In the genomic region with DNA sequence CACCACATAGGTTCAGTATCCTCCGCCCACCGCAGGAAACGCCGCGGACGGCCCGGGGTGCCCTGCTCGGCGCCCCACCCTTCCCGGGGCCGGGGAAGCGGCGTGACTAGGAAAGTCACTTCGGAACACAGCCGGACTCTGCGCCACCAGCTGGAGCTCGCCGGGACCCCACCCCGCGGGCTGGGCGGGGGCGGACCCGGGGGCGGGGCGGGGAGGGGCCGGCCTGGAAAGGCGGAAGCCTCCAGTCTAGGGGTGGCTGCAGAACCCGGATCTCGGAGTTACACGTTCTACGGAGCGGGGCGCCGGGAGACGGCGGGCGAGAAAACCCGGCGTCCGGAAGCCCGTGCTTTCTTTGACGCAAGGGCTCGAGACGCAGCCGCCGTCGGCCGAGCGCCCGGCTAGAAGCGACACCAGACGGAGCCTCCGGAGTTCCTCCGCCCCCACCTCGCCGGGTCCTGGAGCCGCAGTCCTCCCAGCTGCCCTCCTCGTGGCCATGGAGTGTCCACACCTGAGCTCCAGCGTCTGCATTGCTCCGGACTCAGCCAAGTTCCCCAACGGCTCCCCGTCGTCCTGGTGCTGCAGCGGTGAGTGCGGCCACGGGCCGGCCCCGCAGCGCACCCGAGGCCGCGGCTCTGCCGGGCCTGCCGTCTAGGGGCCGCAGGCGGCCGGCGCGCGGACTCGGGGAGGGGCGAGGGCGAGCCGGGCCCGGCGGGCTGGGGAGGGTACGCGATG, we compare ENCODE assay signal across 8 cellular contexts. TPM values are rescaled to one million over a fixed set of nuclear protein-coding genes. Genes with fewer than 3 reads are reported as not detected.
DNase-seq lines count a peak whose midpoint lies in the region; ATAC-seq and TF ChIP-seq lines count a peak whose summit lies in the region.

TSS of gene USP3 (plus strand) at position 347 of the 732 bp plus-strand sequence. CDS start at position 494, 147 bp downstream.

- peak within 1 kb of the TSS; percentile 89 to 100 (median 99) for H3K27ac Mint-ChIP-seq in naive thymus-derived CD8-positive, alpha-beta T cell
- peak within 1 kb of the TSS; percentile 99 for H3K27ac Mint-ChIP-seq in stimulated activated naive B cell treated with anti-CD40 and anti-IgM and Interleukin-4, amounts not matched to agents 10 μg/mL and 1 μg/mL and 100 μg/mL, for 72 hours

- peaks cover 41 to 82% (median 76%) of the 10 kb centered on the region in 4 donors for H3K4me1 Mint-ChIP-seq in naive thymus-derived CD8-positive, alpha-beta T cell
- H3K4me1 Mint-ChIP-seq in stimulated activated naive B cell treated with anti-CD40 and anti-IgM and Interleukin-4, amounts not matched to agents 10 μg/mL and 1 μg/mL and 100 μg/mL, for 72 hours: peaks cover 51 to 76% of the 10 kb centered on the region in 2 donors

- H3K27ac ChIP-seq in DOHH2 (ENCODE audit: low read depth, low read length): peak within 1 kb of the TSS; percentile 84
- H3K27ac ChIP-seq in GM23248: peak within 1 kb of the TSS; percentile 95
- peak within 1 kb of the TSS; percentile 99 for H3K27ac ChIP-seq in fibroblast of lung (ENCODE audit: insufficient read depth, low read length)

- H3K4me3 ChIP-seq in DOHH2 (ENCODE audit: low read length) (peak within 1 kb of the TSS; percentile 88), GM23248 (peak within 1 kb of the TSS; percentile 74), fibroblast of lung (replicated peaks in 1 of 4; ENCODE audit: control extremely low read depth in 1 of 4, insufficient read depth in 1 of 4, low read depth in 3 of 4, low read length in 4 of 4) (peak within 1 kb of the TSS; percentile 79 to 93 (median 86))

- H3K4me2 ChIP-seq in DOHH2 (ENCODE audit: low read length): peak within 1 kb of the TSS; percentile 98
- peak within 1 kb of the TSS; percentile 85 for H3K4me2 ChIP-seq in GM23248 (ENCODE audit: unreplicated experiment)
- H3K4me2 ChIP-seq in fibroblast of lung (ENCODE audit: extremely low read depth, insufficient read depth, low read length): peak within 1 kb of the TSS; percentile 95

- peak within 1 kb of the TSS; percentile 91 to 99 (median 96) for H3K4me3 Mint-ChIP-seq in naive thymus-derived CD8-positive, alpha-beta T cell
- peak within 1 kb of the TSS; percentile 86 to 90 for H3K4me3 Mint-ChIP-seq in stimulated activated naive B cell treated with anti-CD40 and anti-IgM and Interleukin-4, amounts not matched to agents 10 μg/mL and 1 μg/mL and 100 μg/mL, for 72 hours

- POLR2A ChIA-PET in naive thymus-derived CD8-positive, alpha-beta T cell (lab: Charles Lee): interaction anchor here (0.6 to 8.8 kb wide), 27 partner anchors 10 to 1389 kb away, joined by 3 to 629 read pairs (median 4); partner anchors contain the start of genes APH1B, CIAO2A and SNX1

- H3K27me3 ChIP-seq in DOHH2 (ENCODE audit: control insufficient read depth, low read length) (no peaks in the 10 kb centered on the region; the same call in 1 of the 2 replicates), GM23248 (replicated peaks; ENCODE audit: insufficient read depth) (no peaks in the 10 kb centered on the region), fibroblast of lung (ENCODE audit: control insufficient read depth, insufficient read depth, low read length) (no peaks in the 10 kb centered on the region)

- H3K36me3 ChIP-seq in DOHH2 (ENCODE audit: control insufficient read depth, low read length) (peaks cover 17% of the 10 kb centered on the region; the same call in 1 of the 2 replicates), GM23248 (ENCODE audit: low read depth) (no peaks in the 10 kb centered on the region), fibroblast of lung (ENCODE audit: control insufficient read depth, insufficient read depth, low read length) (no peaks in the 10 kb centered on the region)

- DNase-seq in GM23248: peak; percentile 97
- DNase-seq in LHCN-M2 (ENCODE audit: low read depth): peak; percentile 94
- peak; percentile 99 for DNase-seq in RPMI8226
- peak; percentile 84 to 90 for DNase-seq in activated T-helper 1 cell treated with anti-CD3 and anti-CD28 coated beads, Interleukin-2, amount 50 U/mL, for 16 hours (ENCODE audit: low read depth in 1 of 2, low spot score in 1 of 2)
- DNase-seq in fibroblast of lung (ENCODE audit: low read depth in 2 of 2): peak; percentile 95 to 97
- DNase-seq in naive thymus-derived CD8-positive, alpha-beta T cell: peak; percentile 90 to 96 (median 94)
- DNase-seq in stimulated activated naive B cell treated with anti-CD40 and anti-IgM and Interleukin-4, amounts not matched to agents 10 μg/mL and 1 μg/mL and 100 μg/mL, for 72 hours: peak; percentile 95

- H3F3A ChIP-seq in DOHH2 (ENCODE audit: control insufficient read depth, insufficient read depth): peaks cover 17% of the 10 kb centered on the region
- H3F3A ChIP-seq in GM23248 (ENCODE audit: insufficient read depth): peaks cover 31% of the 10 kb centered on the region

- H3K9ac ChIP-seq in GM23248: peak within 1 kb of the TSS; percentile 94
- peak within 1 kb of the TSS; percentile 95 for H3K9ac ChIP-seq in fibroblast of lung (ENCODE audit: insufficient read depth, low read length)

- H3K27me3 Mint-ChIP-seq in naive thymus-derived CD8-positive, alpha-beta T cell: no peaks in the 10 kb centered on the region
- H3K27me3 Mint-ChIP-seq in stimulated activated naive B cell treated with anti-CD40 and anti-IgM and Interleukin-4, amounts not matched to agents 10 μg/mL and 1 μg/mL and 100 μg/mL, for 72 hours: no peaks in the 10 kb centered on the region

- peaks cover 0 to 2% (median 0%) of the 10 kb centered on the region in 9 donors for H3K9me3 Mint-ChIP-seq in naive thymus-derived CD8-positive, alpha-beta T cell
- no peaks in the 10 kb centered on the region for H3K9me3 Mint-ChIP-seq in stimulated activated naive B cell treated with anti-CD40 and anti-IgM and Interleukin-4, amounts not matched to agents 10 μg/mL and 1 μg/mL and 100 μg/mL, for 72 hours

- H2AFZ ChIP-seq in GM23248 (peak within 1 kb of the TSS; percentile 75), fibroblast of lung (ENCODE audit: low read length) (peak within 1 kb of the TSS; percentile 61)

- H3K79me2 ChIP-seq in DOHH2 (ENCODE audit: control insufficient read depth, low read length) (peaks cover 63% of the 10 kb centered on the region), GM23248 (ENCODE audit: insufficient read depth) (peaks cover 43% of the 10 kb centered on the region), fibroblast of lung (ENCODE audit: control insufficient read depth, insufficient read depth, low read length) (peaks cover 43% of the 10 kb centered on the region)

- ATAC-seq in naive thymus-derived CD8-positive, alpha-beta T cell: peak; percentile 54 to 69
- ATAC-seq in stimulated activated naive B cell treated with anti-CD40 and anti-IgM and Interleukin-4, amounts not matched to agents 10 μg/mL and 1 μg/mL and 100 μg/mL, for 72 hours (replicated peaks): peak; percentile 70 to 76

- in situ Hi-C loops in GM23248 (cut with MboI): no loop called here

- H3K9me3 ChIP-seq in DOHH2 (ENCODE audit: control insufficient read depth, insufficient read depth, low read length): no peaks in the 10 kb centered on the region
- H3K9me3 ChIP-seq in GM23248 (ENCODE audit: low read depth): no peaks in the 10 kb centered on the region
- H3K9me3 ChIP-seq in fibroblast of lung (ENCODE audit: control insufficient read depth, insufficient read depth, low read depth, low read length): no peaks in the 10 kb centered on the region

- 2% methylated on average over 37 to 82 of the region's 88 CpGs for WGBS in GM23248 (ENCODE audit: low coverage in 1 of 2, low lambda C conversion rate in 2 of 2, missing lambda C conversion rate in 2 of 2), 2 experiments

- H4K20me1 ChIP-seq in DOHH2 (ENCODE audit: control insufficient read depth, insufficient read depth, low read depth, low read length): peaks cover 21% of the 10 kb centered on the region
- no peaks in the 10 kb centered on the region for H4K20me1 ChIP-seq in GM23248 (ENCODE audit: insufficient read depth)
- no peaks in the 10 kb centered on the region for H4K20me1 ChIP-seq in fibroblast of lung (ENCODE audit: control insufficient read depth, extremely low read depth, insufficient read depth, low read length)

- TF ChIP-seq CTCF in DOHH2 (IDR thresholded peaks at IDR 0.05; ENCODE audit: low read depth, low read length, poor library complexity, severe bottlenecking): no peak
- peak in 1 of 2 donors; percentile 4 for TF ChIP-seq CTCF in fibroblast of lung (conservative IDR thresholded peaks at IDR 0.05 in 1 of 2, IDR thresholded peaks at IDR 0.05 in 1 of 2; ENCODE audit: low read depth in 1 of 2, low read length in 2 of 2)

- peaks cover 83% of the 10 kb centered on the region for H3K4me1 ChIP-seq in DOHH2 (ENCODE audit: control insufficient read depth, low read length)
- H3K4me1 ChIP-seq in GM23248 (ENCODE audit: insufficient read depth): peaks cover 30% of the 10 kb centered on the region
- peaks cover 32% of the 10 kb centered on the region for H3K4me1 ChIP-seq in fibroblast of lung (ENCODE audit: control insufficient read depth, extremely low read depth, insufficient read depth, low read length)

- no peaks in the 10 kb centered on the region for H3K36me3 Mint-ChIP-seq in naive thymus-derived CD8-positive, alpha-beta T cell
- H3K36me3 Mint-ChIP-seq in stimulated activated naive B cell treated with anti-CD40 and anti-IgM and Interleukin-4, amounts not matched to agents 10 μg/mL and 1 μg/mL and 100 μg/mL, for 72 hours: peaks cover 0 to 6% of the 10 kb centered on the region in 2 donors

- H3K9me2 ChIP-seq in DOHH2 (replicated peaks; ENCODE audit: control insufficient read depth, low read length) (no peaks in the 10 kb centered on the region), GM23248 (ENCODE audit: insufficient read depth) (no peaks in the 10 kb centered on the region)

RNA-seq across cellular contexts. Expression of gene USP3, which starts in this region (rescaled TPM):
- 21.0 and 24.5 TPM in 2 replicates for total RNA-seq in GM23248 (2014; rRNA removed; shearing (Covaris generic))
- polyA plus RNA-seq in GM23248 (2016; fragmentation: Nextera tagmentation; extraction: Ambion mirVana) (15.4 and 16.1 TPM in 2 replicates), fibroblast of lung (19.9 and 21.3 TPM in 2 replicates)
- total RNA-seq in LHCN-M2 (2014; rRNA removed) (21.2 and 24.3 TPM in 2 replicates), fibroblast of lung (48.5 and 55.5 TPM in 2 replicates)
- polyA plus RNA-seq in LHCN-M2 (2012): 10.2 TPM
- polyA plus RNA-seq in fibroblast of lung (2012): 18.4 and 21.1 TPM in 2 replicates
- 18.3 and 53.6 TPM in 2 replicates for polyA minus RNA-seq in fibroblast of lung (ENCODE audit: low replicate concordance)
- total RNA-seq in naive thymus-derived CD8-positive, alpha-beta T cell: 100 to 1,000 TPM; 128 to 136 TPM
- 10 to 100 TPM; 31.6 to 42.9 (median 36.9) TPM for polyA plus RNA-seq in naive thymus-derived CD8-positive, alpha-beta T cell

Comparison
In these comparisons a context has a peak if more than half of its experiments do, and no peak if none do; other contexts are left out.
1. Peak in every context shown above with its lines: DNase-seq, ATAC-seq, H3K4me3 ChIP-seq and H3K27ac ChIP-seq.